ENCODE assay signal across 9 cellular contexts in the genomic region with DNA sequence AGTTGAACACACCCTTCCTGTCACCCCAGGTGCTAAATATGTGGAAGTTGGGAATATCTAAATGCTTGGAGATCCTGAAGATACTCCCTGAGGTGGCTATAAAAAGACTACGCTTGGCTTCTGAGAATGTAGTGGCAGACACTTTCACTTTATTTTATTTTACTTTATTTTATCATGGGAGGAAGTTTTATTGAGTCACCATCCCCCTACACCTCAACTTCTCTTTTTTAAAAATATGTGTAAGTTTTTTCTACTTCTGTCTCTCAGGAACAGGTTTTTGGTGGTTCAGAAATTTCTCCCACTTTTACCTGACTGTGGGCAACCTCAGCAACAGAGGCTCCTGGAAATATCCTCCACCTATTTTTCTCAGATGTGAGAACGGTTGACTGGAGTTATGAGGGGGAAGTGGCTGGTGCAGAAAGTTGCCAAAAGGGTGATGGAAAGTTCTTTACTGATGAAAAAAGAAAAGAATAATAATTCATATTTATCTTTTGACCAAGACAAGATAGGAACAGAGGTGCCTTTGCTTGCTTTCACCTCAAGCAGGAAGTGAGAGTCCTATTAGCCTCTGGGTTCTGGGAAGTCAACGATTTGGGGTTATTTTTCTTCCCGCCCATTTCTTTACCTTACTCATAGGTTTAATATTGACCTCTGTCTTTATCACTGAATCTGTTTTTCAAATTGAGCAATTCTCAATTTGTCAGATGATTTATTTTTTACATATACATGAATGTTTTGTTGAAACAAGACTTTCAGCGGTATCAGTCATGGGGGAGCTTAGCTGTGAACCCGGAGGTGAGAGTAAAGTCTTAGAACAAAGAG.
DNase-seq lines count a peak whose midpoint lies in the region; ATAC-seq and TF ChIP-seq lines count a peak whose summit lies in the region.
"Had no signal": no experiment of that assay in that cellular context is flagged by ENCODE, and none has a peak within 500 bp of the region (broad histone marks: within the 10 kb centered on the region; RNA-seq: fewer than 3 reads in every experiment).

No MANE protein-coding gene starts in this region.

- TF ChIP-seq CTCF in endodermal cell (conservative IDR thresholded peaks at IDR 0.05), result no peak
- TF ChIP-seq CTCF in adrenal gland (IDR thresholded peaks at IDR 0.05), result no peak

- H3K4me1 Mint-ChIP-seq in endodermal cell, result no peaks in the 10 kb centered on the region

- intact Hi-C loops in adrenal gland (cut with DNase I), result no loop called here

- WGBS in endodermal cell (ENCODE audit: insufficient coverage in 1 of 2, insufficient read length in 1 of 2), 2 experiments, result 93 to 100% methylated on average over 3 to 4 of the region's 6 CpGs
- WGBS in adrenal gland, 4 donors, result 79 to 82% (median 80%) methylated on average over 6 of the region's 6 CpGs

- H3K9me3 Mint-ChIP-seq in endodermal cell, result no peaks in the 10 kb centered on the region

- H3K4me1 ChIP-seq in endodermal cell (ENCODE audit: control insufficient read depth, insufficient read depth, low read length) (no peaks in the 10 kb centered on the region), adrenal gland (replicated peaks in 1 of 2) (peaks cover 15 to 17% of the 10 kb centered on the region in 2 donors)

- H3K27me3 Mint-ChIP-seq in endodermal cell (ENCODE audit: insufficient read depth), result no peaks in the 10 kb centered on the region

- H3K4me3 ChIP-seq in endodermal cell (ENCODE audit: low read length) (no peak overlapping the region), adrenal gland (no peak overlapping the region)
- H3K4me3 ChIP-seq: K562 had no signal

- no peak overlapping the region for H3K27ac Mint-ChIP-seq in endodermal cell

- DNase-seq in stimulated activated CD4-positive, alpha-beta T cell treated with anti-CD3 and anti-CD28 coated beads, Interleukin-1b, Interleukin-23, amount 100 ng/mL, for 48 hours, result peak; percentile 10
- DNase-seq in stimulated activated CD4-positive, alpha-beta T cell treated with anti-CD3 and anti-CD28 coated beads, Interleukin-4, amount 100 ng/mL, for 1 hour, result no peak
- DNase-seq in MV-4-11 (lab: John Stamatoyannopoulos, UW) (peak; percentile 38), endodermal cell (no peak), RPMI8226 (no peak), midbrain (lab: John Stamatoyannopoulos, UW) (no peak), adrenal gland (no peak)

- H3K4me3 Mint-ChIP-seq in endodermal cell, result no peak overlapping the region

- no peak for TF ChIP-seq POLR2A in adrenal gland (IDR thresholded peaks at IDR 0.05)

- H3K36me3 ChIP-seq in endodermal cell (ENCODE audit: control insufficient read depth, insufficient read depth, low read length), result no peaks in the 10 kb centered on the region
- H3K36me3 ChIP-seq in adrenal gland (replicated peaks in 1 of 2), result no peaks in the 10 kb centered on the region

- peak; percentile 68 for ATAC-seq in HG02852 (IDR thresholded peaks at IDR 0.05; ENCODE audit: unreplicated experiment)
- ATAC-seq: K562 had no signal

- H3K36me3 Mint-ChIP-seq in endodermal cell (ENCODE audit: low read depth), result no peaks in the 10 kb centered on the region

- H3K27me3 ChIP-seq in endodermal cell (ENCODE audit: control insufficient read depth, insufficient read depth, low read length, poor library complexity, severe bottlenecking), result no peaks in the 10 kb centered on the region
- no peaks in the 10 kb centered on the region for H3K27me3 ChIP-seq in adrenal gland

- no peak overlapping the region for H3K9ac ChIP-seq in endodermal cell (ENCODE audit: extremely low read depth, low read length, poor library complexity, severe bottlenecking)

- H3K9me3 ChIP-seq in endodermal cell (ENCODE audit: control insufficient read depth, low read length), result no peaks in the 10 kb centered on the region
- no peaks in the 10 kb centered on the region for H3K9me3 ChIP-seq in adrenal gland (replicated peaks in 1 of 3)

- H3K27ac ChIP-seq in endodermal cell (ENCODE audit: low read depth, low read length), result no peak overlapping the region
- H3K27ac ChIP-seq in adrenal gland, result no peak overlapping the region

Comparison
In these comparisons a context has a peak if more than half of its experiments do, and no peak if none do; other contexts are left out.
1. DNase-seq: peak in stimulated activated CD4-positive, alpha-beta T cell treated with anti-CD3 and anti-CD28 coated beads, Interleukin-1b, Interleukin-23, amount 100 ng/mL, for 48 hours (single experiment) and MV-4-11 (single experiment); none in stimulated activated CD4-positive, alpha-beta T cell treated with anti-CD3 and anti-CD28 coated beads, Interleukin-4, amount 100 ng/mL, for 1 hour (single experiment), endodermal cell (single experiment), RPMI8226 (single experiment), midbrain (single experiment) and adrenal gland (0 of 7).